Comparison of ENCODE assay signal across 23 cellular contexts in the genomic region with DNA sequence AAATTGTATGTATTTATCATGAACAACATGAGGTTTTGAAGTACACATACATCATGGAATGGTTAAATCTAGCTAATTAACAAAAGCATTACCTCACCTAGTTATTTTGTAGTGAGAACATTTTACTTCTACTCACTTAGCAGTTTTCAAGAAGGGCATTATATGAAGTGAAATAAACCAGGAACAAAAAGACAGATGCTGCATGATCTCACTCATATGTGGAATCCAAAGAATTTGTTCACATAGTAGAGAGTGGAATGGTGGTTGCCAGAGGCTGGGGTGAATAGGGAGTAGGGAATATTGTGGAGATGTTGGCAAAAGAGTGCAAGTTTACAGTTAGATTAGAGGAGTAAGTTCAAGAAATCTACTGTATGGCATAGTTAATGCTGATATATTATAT.
DNase-seq lines count a peak whose midpoint lies in the region; ATAC-seq and TF ChIP-seq lines count a peak whose summit lies in the region.
"Had no signal": no experiment of that assay in that cellular context is flagged by ENCODE, and none has a peak within 500 bp of the region (broad histone marks: within the 10 kb centered on the region; RNA-seq: fewer than 3 reads in every experiment).

No MANE protein-coding gene starts in this region.

- DNase-seq in NCI-H460 (ENCODE audit: extremely low read depth, low read depth) (peak; percentile 6), astrocyte of the spinal cord (ENCODE audit: low read depth, low spot score) (peak; percentile 59), kidney epithelial cell (ENCODE audit: low read depth) (peak; percentile 1), retinal pigment epithelial cell (ENCODE audit: low read depth) (peak; percentile 17), BE2C (no peak), MCF 10A (ENCODE audit: unreplicated experiment) (no peak)
- DNase-seq: activated CD4-positive, alpha-beta T cell treated with anti-CD3 and anti-CD28 coated beads, Interleukin-2, amount 50 U/mL, for 48 hours; activated effector memory CD4-positive, alpha-beta T cell treated with anti-CD3 and anti-CD28 coated beads, Interleukin-2, amount 50 U/mL, for 16 hours; amygdala; cerebellar nuclear complex; effector CD8-positive, alpha-beta T cell; GOT3; head of caudate nucleus; lower lobe of right lung; MM.1S; NK-92 treated with Interleukin-12 subunit alpha and Interleukin-12 subunit beta, amount 100 ng/mL, for 24 hours; ovary; Peyer's patch; stimulated activated naive CD4-positive, alpha-beta T cell treated with Interleukin-2 at 50 U/mL for 16 hours; thyroid gland had no signal

- H3K27me3 Mint-ChIP-seq in MCF 10A (ENCODE audit: insufficient read depth, unreplicated experiment) = no peaks in the 10 kb centered on the region
- H3K27me3 Mint-ChIP-seq: IgD-negative memory B cell had no signal

- H3K4me1 Mint-ChIP-seq in MCF 10A (ENCODE audit: insufficient read depth, unreplicated experiment) = no peaks in the 10 kb centered on the region
- H3K4me1 Mint-ChIP-seq: IgD-negative memory B cell had no signal

- TF ChIP-seq CTCF in astrocyte of the spinal cord (IDR thresholded peaks at IDR 0.05; ENCODE audit: low read depth, low read length) = no peak
- TF ChIP-seq CTCF in kidney epithelial cell (IDR thresholded peaks at IDR 0.05; ENCODE audit: insufficient read depth, low read length, poor library complexity, severe bottlenecking) = no peak
- no peak for TF ChIP-seq CTCF in retinal pigment epithelial cell (conservative IDR thresholded peaks at IDR 0.05; ENCODE audit: low read depth, low read length)
- TF ChIP-seq CTCF in BE2C (IDR thresholded peaks at IDR 0.05; ENCODE audit: low read depth, low read length) = no peak
- no peak for TF ChIP-seq CTCF in MCF 10A (IDR thresholded peaks at IDR 0.05; ENCODE audit: unreplicated experiment)

- POLR2A ChIA-PET in MCF 10A (lab: Yijun Ruan, JAX) = no interaction called here

- intact Hi-C loops in MCF 10A (cut with micrococcal nuclease) = no loop called here

- H3K36me3 ChIP-seq in kidney epithelial cell (ENCODE audit: control insufficient read depth, insufficient read depth, low read length) (no peaks in the 10 kb centered on the region), BE2C (no peaks in the 10 kb centered on the region)
- H3K36me3 ChIP-seq: lower lobe of right lung, ovary, Peyer's patch, thyroid gland had no signal

- no peaks in the 10 kb centered on the region for H3K27me3 ChIP-seq in kidney epithelial cell (ENCODE audit: control insufficient read depth, insufficient read depth, low read length)
- H3K27me3 ChIP-seq in BE2C = no peaks in the 10 kb centered on the region
- H3K27me3 ChIP-seq: ovary, Peyer's patch, thyroid gland had no signal

- no TSS peak for BruUV-seq in MCF 10A (replicated peaks; lab: Mats Ljungman, UMichigan)

- H3K9me3 Mint-ChIP-seq in MCF 10A (ENCODE audit: unreplicated experiment) = peaks cover 31% of the 10 kb centered on the region

- H3K4me3 ChIP-seq in astrocyte of the spinal cord (ENCODE audit: low read depth, low read length) (no peak overlapping the region), kidney epithelial cell (ENCODE audit: low read depth, low read length) (no peak overlapping the region), retinal pigment epithelial cell (ENCODE audit: low read length) (no peak overlapping the region), BE2C (ENCODE audit: low read depth, low read length) (no peak overlapping the region)
- H3K4me3 ChIP-seq: lower lobe of right lung, ovary, Peyer's patch, skin epidermis, thyroid gland had no signal

- no peak overlapping the region for H3K4me3 Mint-ChIP-seq in MCF 10A (ENCODE audit: unreplicated experiment)
- H3K4me3 Mint-ChIP-seq: IgD-negative memory B cell had no signal

- H3K36me3 Mint-ChIP-seq in MCF 10A (ENCODE audit: insufficient read depth, unreplicated experiment) = no peaks in the 10 kb centered on the region
- H3K36me3 Mint-ChIP-seq: IgD-negative memory B cell had no signal

- in situ Hi-C loops in astrocyte of the spinal cord (cut with HindIII; ENCODE audit: low sequenced_read_pairs) = no loop called here

- H3K27ac Mint-ChIP-seq in MCF 10A (ENCODE audit: low read depth, unreplicated experiment) = no peak overlapping the region
- H3K27ac Mint-ChIP-seq: IgD-negative memory B cell had no signal

- CTCF ChIA-PET in MCF 10A (lab: Yijun Ruan, JAX) = interaction anchor here (0.7 kb wide), 1 partner anchor 29 kb away, joined by 3 read pairs; no protein-coding TSS in a partner anchor

- ATAC-seq in HG03354 (IDR thresholded peaks at IDR 0.05; ENCODE audit: poor library complexity, severe bottlenecking, unreplicated experiment) = no peak
- ATAC-seq: lower lobe of right lung had no signal

- no peaks in the 10 kb centered on the region for H3K9me3 ChIP-seq in BE2C
- H3K9me3 ChIP-seq: lower lobe of right lung, ovary, Peyer's patch, thyroid gland had no signal

- no peaks in the 10 kb centered on the region for H3K4me1 ChIP-seq in BE2C
- H3K4me1 ChIP-seq: lower lobe of right lung, Peyer's patch, thyroid gland had no signal

Comparison
In these comparisons a context has a peak if more than half of its experiments do, and no peak if none do; other contexts are left out.
1. DNase-seq: peak in NCI-H460 (single experiment), astrocyte of the spinal cord (single experiment), kidney epithelial cell (single experiment) and retinal pigment epithelial cell (single experiment); none in BE2C (single experiment) and MCF 10A (single experiment).